ENCODE assay signal across 34 cellular contexts in the genomic region with DNA sequence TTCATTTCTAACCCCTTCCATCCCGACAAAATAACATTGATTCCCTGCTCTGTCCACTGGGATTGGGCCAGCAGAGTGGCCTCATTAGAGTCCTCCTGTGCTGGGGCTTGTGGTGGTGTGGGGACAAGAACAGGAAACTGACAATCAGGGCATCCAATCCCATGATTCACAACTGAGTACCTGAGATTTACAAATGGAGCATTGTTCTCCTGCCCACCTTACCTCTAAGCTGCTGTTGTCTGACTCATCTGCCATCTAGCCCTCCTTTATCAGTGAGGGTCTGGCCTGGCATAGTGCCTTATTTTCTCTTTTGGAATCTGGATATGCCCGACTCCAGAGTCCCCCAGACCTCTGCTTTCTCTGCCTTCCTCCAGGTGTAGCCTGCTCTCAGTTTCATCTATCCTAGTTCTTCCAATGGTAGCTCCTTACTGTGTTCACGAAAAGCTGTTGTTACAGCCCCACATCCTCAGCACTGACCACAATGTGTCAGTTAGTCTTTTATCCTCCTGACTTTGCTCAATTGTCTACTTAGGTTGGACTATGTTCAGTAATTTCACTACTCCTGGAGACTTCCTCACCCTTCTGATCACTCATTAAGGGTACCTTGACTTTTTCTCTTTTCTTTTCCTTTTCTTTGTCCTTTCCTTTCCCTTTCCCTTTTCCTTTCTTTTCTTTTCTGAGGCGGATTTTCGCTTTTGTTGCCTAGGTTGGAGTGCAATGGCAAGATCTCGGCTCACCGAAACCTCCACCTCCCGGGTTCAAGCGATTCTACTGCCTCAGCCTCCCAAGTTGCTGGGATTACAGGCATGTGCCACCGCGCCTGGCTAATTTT. TPM values are rescaled to one million over a fixed set of nuclear protein-coding genes. Genes with fewer than 3 reads are reported as not detected.
DNase-seq lines count a peak whose midpoint lies in the region; ATAC-seq, FAIRE-seq and TF ChIP-seq lines count a peak whose summit lies in the region.
"Had no signal": no experiment of that assay in that cellular context is flagged by ENCODE, and none has a peak within 500 bp of the region (broad histone marks: within the 10 kb centered on the region; RNA-seq: fewer than 3 reads in every experiment).

No MANE protein-coding gene starts in this region.

- H3K4me3 ChIP-seq in bronchial epithelial cell (ENCODE audit: low read depth, low read length), result no peak overlapping the region
- H3K4me3 ChIP-seq: pancreas, upper lobe of left lung had no signal

- no peaks in the 10 kb centered on the region for H3K36me3 Mint-ChIP-seq in activated CD8-positive, alpha-beta memory T cell treated with anti-CD3 and anti-CD28 coated beads, Interleukin-2, amount 10 ng/mL, durations not matched to agents 7 days and 5 days
- H3K36me3 Mint-ChIP-seq in stimulated activated effector memory CD8-positive, alpha-beta T cell treated with anti-CD3 and anti-CD28 coated beads, Interleukin-12 subunit alpha, Interleukin-12 subunit beta, amount 100 ng/mL, for 72 hours, result no peaks in the 10 kb centered on the region
- H3K36me3 Mint-ChIP-seq: activated naive CD8-positive, alpha-beta T cell treated with anti-CD3 and anti-CD28 coated beads for 36 hours; immature natural killer cell; stimulated activated naive B cell treated with anti-CD40 and anti-IgM and Interleukin-4, amounts not matched to agents 10 μg/mL and 1 μg/mL and 100 μg/mL, for 72 hours had no signal

- DNase-seq in activated CD8-positive, alpha-beta memory T cell treated with anti-CD3 and anti-CD28 coated beads, Interleukin-2, amount 10 ng/mL, durations not matched to agents 7 days and 5 days, result no peak
- DNase-seq in activated CD8-positive, alpha-beta memory T cell treated with anti-CD3 and anti-CD28 coated beads, Interleukin-2, amount 50 U/mL, for 48 hours, result no peak
- DNase-seq in HT1080 (ENCODE audit: low read depth), result peak; percentile 86
- DNase-seq in bronchial epithelial cell (ENCODE audit: low read depth), result peak; percentile 36
- DNase-seq in stimulated activated effector memory CD8-positive, alpha-beta T cell treated with anti-CD3 and anti-CD28 coated beads, Interleukin-12 subunit alpha, Interleukin-12 subunit beta, amount 100 ng/mL, for 72 hours (ENCODE audit: low spot score in 2 of 2), result no peak
- DNase-seq in T-helper 9 cell, result no peak
- DNase-seq: activated CD4-positive, alpha-beta T cell treated with anti-CD3 and anti-CD28 coated beads, Interleukin-2, amount 50 U/mL, for 48 hours; activated effector memory CD4-positive, alpha-beta T cell treated with Interleukin-2 at 50 U/mL for 16 hours; activated naive CD8-positive, alpha-beta T cell treated with anti-CD3 and anti-CD28 coated beads for 36 hours; anterior cingulate cortex; CD4-positive, alpha-beta T cell; EL; hypothalamus; immature natural killer cell; NCI-H1092 treated with DMSO at 0.1 percent for 48 hours; NCI-H187; NCI-H82; nephron progenitor cell; pancreas; stimulated activated naive B cell treated with anti-CD40 and anti-IgM and Interleukin-4, amounts not matched to agents 10 μg/mL and 1 μg/mL and 100 μg/mL, for 72 hours; substantia nigra; upper lobe of left lung had no signal

- peaks cover 27% of the 10 kb centered on the region for H3K4me1 Mint-ChIP-seq in activated CD8-positive, alpha-beta memory T cell treated with anti-CD3 and anti-CD28 coated beads, Interleukin-2, amount 10 ng/mL, durations not matched to agents 7 days and 5 days
- peaks cover 9% of the 10 kb centered on the region for H3K4me1 Mint-ChIP-seq in stimulated activated effector memory CD8-positive, alpha-beta T cell treated with anti-CD3 and anti-CD28 coated beads, Interleukin-12 subunit alpha, Interleukin-12 subunit beta, amount 100 ng/mL, for 72 hours
- H3K4me1 Mint-ChIP-seq: immature natural killer cell had no signal

- peaks cover 1% of the 10 kb centered on the region for H3K27me3 ChIP-seq in bronchial epithelial cell (ENCODE audit: control insufficient read depth, insufficient read depth, low read length)
- H3K27me3 ChIP-seq: pancreas, upper lobe of left lung had no signal

- peak; percentile 57 for ATAC-seq in activated CD8-positive, alpha-beta memory T cell treated with anti-CD3 and anti-CD28 coated beads, Interleukin-2, amount 10 ng/mL, durations not matched to agents 7 days and 5 days
- ATAC-seq in stimulated activated effector memory CD8-positive, alpha-beta T cell treated with anti-CD3 and anti-CD28 coated beads, Interleukin-12 subunit alpha, Interleukin-12 subunit beta, amount 100 ng/mL, for 72 hours, result peak; percentile 43
- ATAC-seq in HG02623 (IDR thresholded peaks at IDR 0.05; ENCODE audit: unreplicated experiment) (no peak), GM21381 (IDR thresholded peaks at IDR 0.05; ENCODE audit: unreplicated experiment) (no peak)
- ATAC-seq: left lobe of liver; pancreas; stimulated activated naive B cell treated with anti-CD40 and anti-IgM and Interleukin-4, amounts not matched to agents 10 μg/mL and 1 μg/mL and 100 μg/mL, for 72 hours had no signal

- no peak overlapping the region for H3K4me3 Mint-ChIP-seq in activated CD8-positive, alpha-beta memory T cell treated with anti-CD3 and anti-CD28 coated beads, Interleukin-2, amount 10 ng/mL, durations not matched to agents 7 days and 5 days
- no peak overlapping the region for H3K4me3 Mint-ChIP-seq in stimulated activated effector memory CD8-positive, alpha-beta T cell treated with anti-CD3 and anti-CD28 coated beads, Interleukin-12 subunit alpha, Interleukin-12 subunit beta, amount 100 ng/mL, for 72 hours
- H3K4me3 Mint-ChIP-seq: activated naive CD8-positive, alpha-beta T cell treated with anti-CD3 and anti-CD28 coated beads for 36 hours; CD4-positive, alpha-beta T cell; IgD-negative memory B cell; immature natural killer cell; memory B cell; nephron progenitor cell; stimulated activated naive B cell treated with anti-CD40 and anti-IgM and Interleukin-4, amounts not matched to agents 10 μg/mL and 1 μg/mL and 100 μg/mL, for 72 hours had no signal

- CTCF ChIA-PET in activated CD8-positive, alpha-beta memory T cell treated with anti-CD3 and anti-CD28 coated beads, Interleukin-2, amount 10 ng/mL, durations not matched to agents 7 days and 5 days (lab: Charles Lee), result interaction anchor here (1.1 to 1.7 kb wide), 3 partner anchors 15 to 28 kb away, joined by 3 to 5 read pairs (median 5); no protein-coding TSS in a partner anchor

- no peaks in the 10 kb centered on the region for H3K36me3 ChIP-seq in bronchial epithelial cell (ENCODE audit: control insufficient read depth, insufficient read depth, low read length)
- H3K36me3 ChIP-seq: pancreas, upper lobe of left lung had no signal

- H3K27me3 Mint-ChIP-seq in activated CD8-positive, alpha-beta memory T cell treated with anti-CD3 and anti-CD28 coated beads, Interleukin-2, amount 10 ng/mL, durations not matched to agents 7 days and 5 days, result peaks cover 20% of the 10 kb centered on the region
- H3K27me3 Mint-ChIP-seq: activated naive CD8-positive, alpha-beta T cell treated with anti-CD3 and anti-CD28 coated beads for 36 hours had no signal

- TF ChIP-seq CTCF in bronchial epithelial cell (IDR thresholded peaks at IDR 0.05; ENCODE audit: insufficient read depth, low read length, severe bottlenecking), result no peak

- H3K9me3 Mint-ChIP-seq in activated CD8-positive, alpha-beta memory T cell treated with anti-CD3 and anti-CD28 coated beads, Interleukin-2, amount 10 ng/mL, durations not matched to agents 7 days and 5 days (ENCODE audit: low read depth), result no peaks in the 10 kb centered on the region
- H3K9me3 Mint-ChIP-seq in stimulated activated effector memory CD8-positive, alpha-beta T cell treated with anti-CD3 and anti-CD28 coated beads, Interleukin-12 subunit alpha, Interleukin-12 subunit beta, amount 100 ng/mL, for 72 hours, result no peaks in the 10 kb centered on the region
- H3K9me3 Mint-ChIP-seq: activated naive CD8-positive, alpha-beta T cell treated with anti-CD3 and anti-CD28 coated beads for 36 hours; CD4-positive, alpha-beta T cell; IgD-negative memory B cell; immature natural killer cell; memory B cell; nephron progenitor cell; stimulated activated naive B cell treated with anti-CD40 and anti-IgM and Interleukin-4, amounts not matched to agents 10 μg/mL and 1 μg/mL and 100 μg/mL, for 72 hours had no signal

- H3K27ac Mint-ChIP-seq in activated CD8-positive, alpha-beta memory T cell treated with anti-CD3 and anti-CD28 coated beads, Interleukin-2, amount 10 ng/mL, durations not matched to agents 7 days and 5 days, result no peak overlapping the region
- no peak overlapping the region for H3K27ac Mint-ChIP-seq in stimulated activated effector memory CD8-positive, alpha-beta T cell treated with anti-CD3 and anti-CD28 coated beads, Interleukin-12 subunit alpha, Interleukin-12 subunit beta, amount 100 ng/mL, for 72 hours
- H3K27ac Mint-ChIP-seq: activated naive CD8-positive, alpha-beta T cell treated with anti-CD3 and anti-CD28 coated beads for 36 hours; CD4-positive, alpha-beta T cell; IgD-negative memory B cell; immature natural killer cell; memory B cell; nephron progenitor cell; stimulated activated naive B cell treated with anti-CD40 and anti-IgM and Interleukin-4, amounts not matched to agents 10 μg/mL and 1 μg/mL and 100 μg/mL, for 72 hours had no signal

- no peak for FAIRE-seq in bronchial epithelial cell (lab: Jason Lieb, UNC)
- FAIRE-seq: colon, endothelial cell of umbilical vein, pancreas had no signal

RNA-seq across cellular contexts. Expression of gene WNT8A, which starts 13.4 kb away (rescaled TPM):
- total RNA-seq in activated CD8-positive, alpha-beta memory T cell treated with anti-CD3 and anti-CD28 coated beads, Interleukin-2, amount 10 ng/mL, durations not matched to agents 7 days and 5 days, result not detected
- not detected in 2 replicates for total RNA-seq in HT1080 (2014; rRNA removed; shearing (Covaris generic))
- not detected in 2 replicates for polyA plus RNA-seq in HT1080 (2015; cell fraction: cytosol; rRNA removed)
- polyA plus RNA-seq in HT1080 (2015; cell fraction: nucleus; rRNA removed), result not detected in 2 replicates
- total RNA-seq in bronchial epithelial cell, result not detected in 2 replicates
- total RNA-seq: A673; activated naive CD8-positive, alpha-beta T cell treated with anti-CD3 and anti-CD28 coated beads for 36 hours; CD4-positive, alpha-beta T cell; endothelial cell of umbilical vein; left lobe of liver; NCI-H460; pancreas; renal cortical epithelial cell; skeletal muscle tissue; T-helper 1 cell treated with Interleukin-12 subunit alpha and Interleukin-12 subunit beta and Interleukin-4 antibody, amounts not matched to agents 30 ng/mL and 1 ng/mL, for 36 hours; upper lobe of left lung had no signal
- polyA plus RNA-seq: endothelial cell of umbilical vein, IgD-negative memory B cell, immature natural killer cell, pancreas had no signal

RNA-seq across cellular contexts. Expression of gene NME5, which starts 42.0 kb away (rescaled TPM):
- total RNA-seq in activated CD8-positive, alpha-beta memory T cell treated with anti-CD3 and anti-CD28 coated beads, Interleukin-2, amount 10 ng/mL, durations not matched to agents 7 days and 5 days, result not detected
- not detected in 2 replicates for total RNA-seq in HT1080 (2014; rRNA removed; shearing (Covaris generic))
- polyA plus RNA-seq in HT1080 (2015; cell fraction: cytosol; rRNA removed), result 0.40 and 0.49 TPM in 2 replicates
- polyA plus RNA-seq in HT1080 (2015; cell fraction: nucleus; rRNA removed), result 0.57 and 1.4 TPM in 2 replicates
- 0.53 and 0.64 TPM in 2 replicates for total RNA-seq in bronchial epithelial cell
- total RNA-seq: A673; activated naive CD8-positive, alpha-beta T cell treated with anti-CD3 and anti-CD28 coated beads for 36 hours; CD4-positive, alpha-beta T cell; skeletal muscle tissue; T-helper 1 cell treated with Interleukin-12 subunit alpha and Interleukin-12 subunit beta and Interleukin-4 antibody, amounts not matched to agents 30 ng/mL and 1 ng/mL, for 36 hours had no signal
- polyA plus RNA-seq: IgD-negative memory B cell, immature natural killer cell had no signal

Comparison
In these comparisons a context has a peak if more than half of its experiments do, and no peak if none do; other contexts are left out.
1. ATAC-seq: peak in activated CD8-positive, alpha-beta memory T cell treated with anti-CD3 and anti-CD28 coated beads, Interleukin-2, amount 10 ng/mL, durations not matched to agents 7 days and 5 days (single experiment) and stimulated activated effector memory CD8-positive, alpha-beta T cell treated with anti-CD3 and anti-CD28 coated beads, Interleukin-12 subunit alpha, Interleukin-12 subunit beta, amount 100 ng/mL, for 72 hours (single experiment); none in HG02623 (single experiment) and GM21381 (single experiment).
2. DNase-seq: peak in HT1080 (single experiment) and bronchial epithelial cell (single experiment); none in activated CD8-positive, alpha-beta memory T cell treated with anti-CD3 and anti-CD28 coated beads, Interleukin-2, amount 10 ng/mL, durations not matched to agents 7 days and 5 days (single experiment), activated CD8-positive, alpha-beta memory T cell treated with anti-CD3 and anti-CD28 coated beads, Interleukin-2, amount 50 U/mL, for 48 hours (single experiment), stimulated activated effector memory CD8-positive, alpha-beta T cell treated with anti-CD3 and anti-CD28 coated beads, Interleukin-12 subunit alpha, Interleukin-12 subunit beta, amount 100 ng/mL, for 72 hours (0 of 2) and T-helper 9 cell (single experiment).